19 cellular contexts compared by ENCODE assay signal in genomic region chr12:97616936-97617335, GRCh38.
A peak's percentile ranks its signal among the peaks of the same experiment; 100 is the strongest.
DNase-seq lines count a peak whose midpoint lies in the region; ATAC-seq lines count a peak whose summit lies in the region.
"Had no signal": no experiment of that assay in that cellular context is flagged by ENCODE, and none has a peak within 500 bp of the region (broad histone marks: within the 10 kb centered on the region; RNA-seq: fewer than 3 reads in every experiment).

No MANE protein-coding gene starts in this region.

- H3K9me3 ChIP-seq in neuronal stem cell (replicated peaks in 1 of 2; ENCODE audit: control insufficient read depth in 2 of 2, insufficient read depth in 1 of 2, low read depth in 1 of 2, low read length in 2 of 2): no peaks in the 10 kb centered on the region
- H3K9me3 ChIP-seq: MG63 had no signal

- no CpG with 5 or more reads among the region's 4 CpGs for WGBS in neuronal stem cell (ENCODE audit: extremely low coverage in 2 of 2, insufficient read length in 2 of 2, insufficient replicate concordance in 1 of 2), 2 donors

- ATAC-seq in HG03280 (IDR thresholded peaks at IDR 0.05; ENCODE audit: unreplicated experiment): no peak
- ATAC-seq: GM12878, HepG2, Panc1 had no signal

- H2AFZ ChIP-seq in neuronal stem cell (ENCODE audit: low read length): no peak overlapping the region

- no peak overlapping the region for H2AK5ac ChIP-seq in neuronal stem cell (ENCODE audit: low read depth, low read length)

- no peaks in the 10 kb centered on the region for H3K27me3 ChIP-seq in neuronal stem cell (ENCODE audit: control insufficient read depth in 3 of 3, insufficient read depth in 3 of 3, low read depth in 1 of 3, low read length in 3 of 3)
- H3K27me3 ChIP-seq: BLaER1 treated with 17β-estradiol and CSF1 and Interleukin-3, amounts not matched to agents 10 nM and 100 nM; MG63 had no signal

- intact Hi-C loops in head of caudate nucleus (cut with DNase I): no loop called here

- H3K36me3 ChIP-seq in neuronal stem cell (replicated peaks in 1 of 2; ENCODE audit: control insufficient read depth in 2 of 2, insufficient read depth in 2 of 2, low read length in 2 of 2): no peaks in the 10 kb centered on the region
- H3K36me3 ChIP-seq: BLaER1 treated with 17β-estradiol and CSF1 and Interleukin-3, amounts not matched to agents 10 nM and 100 nM; MG63 had no signal

- H3K4me2 ChIP-seq in neuronal stem cell (ENCODE audit: insufficient read depth, low read length, poor library complexity, severe bottlenecking): no peak overlapping the region
- H3K4me2 ChIP-seq: BLaER1 treated with 17β-estradiol and CSF1 and Interleukin-3, amounts not matched to agents 10 nM and 100 nM; KMS-11 had no signal

- H3K14ac ChIP-seq in neuronal stem cell (ENCODE audit: low read length): no peak overlapping the region

- H3K4me3 ChIP-seq in neuronal stem cell (ENCODE audit: low read length in 2 of 2): no peak overlapping the region
- H3K4me3 ChIP-seq: BLaER1 treated with 17β-estradiol and CSF1 and Interleukin-3, amounts not matched to agents 10 nM and 100 nM; GM12878; MG63 had no signal

- H4K91ac ChIP-seq in neuronal stem cell (ENCODE audit: low read depth, low read length, poor library complexity): no peak overlapping the region

- peak overlapping the region; percentile 61 for H3K9ac ChIP-seq in neuronal stem cell (ENCODE audit: low read depth, low read length, poor library complexity)
- H3K9ac ChIP-seq: BLaER1 treated with 17β-estradiol and CSF1 and Interleukin-3, amounts not matched to agents 10 nM and 100 nM; KMS-11 had no signal

- H3K4ac ChIP-seq in neuronal stem cell (ENCODE audit: low read length): no peak overlapping the region

- no peak overlapping the region for H3K27ac ChIP-seq in neuronal stem cell (replicated peaks; ENCODE audit: low read length)
- H3K27ac ChIP-seq: BLaER1 treated with 17β-estradiol and CSF1 and Interleukin-3, amounts not matched to agents 10 nM and 100 nM; KMS-11 had no signal

- H4K8ac ChIP-seq in neuronal stem cell (ENCODE audit: low read depth, low read length): no peak overlapping the region

- peaks cover 0 to 5% of the 10 kb centered on the region in 2 donors for H3K4me1 ChIP-seq in neuronal stem cell (ENCODE audit: control insufficient read depth in 2 of 2, insufficient read depth in 1 of 2, low read depth in 1 of 2, low read length in 2 of 2)

- H2BK12ac ChIP-seq in neuronal stem cell (ENCODE audit: low read length): no peak overlapping the region

- DNase-seq in Ammon's horn (ENCODE audit: low spot score) (peak; percentile 80), astrocyte of the hippocampus (ENCODE audit: low read depth, low spot score) (peak; percentile 44), head of caudate nucleus (peak in 41 of 42 donors; percentile 13 to 79 (median 53)), neuronal stem cell (ENCODE audit: low spot score) (no peak), NCI-H748 treated with DMSO at 0.1 percent for 48 hours (lab: John Stamatoyannopoulos, UW) (no peak), NCI-H774 (lab: John Stamatoyannopoulos, UW) (no peak)
- no peak for DNase-seq in stimulated activated CD8-positive, alpha-beta memory T cell treated with anti-CD3 and anti-CD28 coated beads, Interleukin-4, amount 100 ng/mL, for 48 hours
- DNase-seq: DND-41, GDM1, MG63, NCI-H187 treated with DMSO at 0.1 percent for 48 hours, NCI-H446 treated with DMSO at 0.1 percent for 48 hours, NCI-H82 had no signal

- no peak overlapping the region for H2BK15ac ChIP-seq in neuronal stem cell (ENCODE audit: low read length)

- H3K79me1 ChIP-seq in neuronal stem cell (ENCODE audit: low read depth, low read length): no peaks in the 10 kb centered on the region

- peak overlapping the region; percentile 66 for H3K18ac ChIP-seq in neuronal stem cell (ENCODE audit: low read length)

- no peak overlapping the region for H2BK120ac ChIP-seq in neuronal stem cell (ENCODE audit: low read depth, low read length)

- no peak overlapping the region for H2BK5ac ChIP-seq in neuronal stem cell (ENCODE audit: low read length)

- no peak overlapping the region for H3K23ac ChIP-seq in neuronal stem cell (ENCODE audit: low read depth, low read length, poor library complexity)

Comparison
In these comparisons a context has a peak if more than half of its experiments do, and no peak if none do; other contexts are left out.
1. DNase-seq: peak in Ammon's horn (single experiment), astrocyte of the hippocampus (single experiment) and head of caudate nucleus (41 of 42); none in neuronal stem cell (single experiment), stimulated activated CD8-positive, alpha-beta memory T cell treated with anti-CD3 and anti-CD28 coated beads, Interleukin-4, amount 100 ng/mL, for 48 hours (single experiment), NCI-H748 treated with DMSO at 0.1 percent for 48 hours (single experiment) and NCI-H774 (single experiment).